Comparison of ENCODE assay signal across 8 cellular contexts in genomic region chr2:26033270-26033768, GRCh38. TPM values are rescaled to one million over a fixed set of nuclear protein-coding genes. Genes with fewer than 3 reads are reported as not detected.
A peak's percentile ranks its signal among the peaks of the same experiment; 100 is the strongest.
DNase-seq lines count a peak whose midpoint lies in the region; ATAC-seq and TF ChIP-seq lines count a peak whose summit lies in the region.

No MANE protein-coding gene starts in this region.

- TF ChIP-seq CTCF in ascending aorta (IDR thresholded peaks at IDR 0.05) = no peak

- H3K27ac ChIP-seq in ascending aorta (peak overlapping the region; percentile 96 to 98), rectal smooth muscle tissue (ENCODE audit: low read depth, low read length) (peak overlapping the region; percentile 97)

- ATAC-seq in GM19467 (IDR thresholded peaks at IDR 0.05; ENCODE audit: unreplicated experiment) = peak; percentile 10

- intact Hi-C loops in ascending aorta (cut with DNase I) = loop anchor here (1.0 to 5.0 kb wide), 6 partner anchors 15 to 1061 kb away; partner anchors contain the start of genes ADGRF3, ASXL2, DNAJC27 and KIF3C

- H3K36me3 ChIP-seq in ascending aorta = no peaks in the 10 kb centered on the region
- no peaks in the 10 kb centered on the region for H3K36me3 ChIP-seq in rectal smooth muscle tissue (ENCODE audit: control insufficient read depth, insufficient read depth, low read length)

- H3K4me1 ChIP-seq in ascending aorta = peaks cover 3 to 22% of the 10 kb centered on the region in 2 donors
- H3K4me1 ChIP-seq in rectal smooth muscle tissue (ENCODE audit: control insufficient read depth, insufficient read depth, low read length) = no peaks in the 10 kb centered on the region

- peak overlapping the region; percentile 80 to 87 for H3K4me3 ChIP-seq in ascending aorta
- peak overlapping the region; percentile 91 for H3K4me3 ChIP-seq in rectal smooth muscle tissue (ENCODE audit: low read length)

- no peaks in the 10 kb centered on the region for H3K9me3 ChIP-seq in ascending aorta

- DNase-seq in DMS 273 treated with DMSO at 0.1 percent for 48 hours (lab: John Stamatoyannopoulos, UW) = peak; percentile 93
- DNase-seq in HT1080 (ENCODE audit: low read depth) = peak; percentile 82
- DNase-seq in NCI-H748 treated with DMSO at 0.1 percent for 48 hours (lab: John Stamatoyannopoulos, UW) = peak; percentile 93
- DNase-seq in ascending aorta (ENCODE audit: low spot score in 2 of 2) = peak in 1 of 2 donors; percentile 87
- peak; percentile 63 for DNase-seq in hepatic stellate cell (ENCODE audit: low spot score)
- no peak for DNase-seq in stimulated activated CD4-positive, alpha-beta T cell treated with anti-CD3 and anti-CD28 coated beads, Interleukin-15, amount 100 ng/mL, for 24 hours

- H3K9ac ChIP-seq in rectal smooth muscle tissue (ENCODE audit: low read length) = peak overlapping the region; percentile 86

- H3K27me3 ChIP-seq in ascending aorta (no peaks in the 10 kb centered on the region), rectal smooth muscle tissue (ENCODE audit: control insufficient read depth, insufficient read depth, low read length) (no peaks in the 10 kb centered on the region)

RNA-seq across cellular contexts. Expression of gene RAB10, which starts 0.6 kb away (rescaled TPM):
- total RNA-seq in HT1080 (2014; rRNA removed; shearing (Covaris generic)) = 100.0 and 126 TPM in 2 replicates
- 98.3 and 120 TPM in 2 replicates for polyA plus RNA-seq in HT1080 (2015; cell fraction: cytosol; rRNA removed)
- 72.2 and 74.1 TPM in 2 replicates for polyA plus RNA-seq in HT1080 (2015; cell fraction: nucleus; rRNA removed)
- 181 TPM for total RNA-seq in ascending aorta

RNA-seq across cellular contexts. Expression of gene KIF3C, which starts 51.0 kb away (rescaled TPM):
- total RNA-seq in HT1080 (2014; rRNA removed; shearing (Covaris generic)) = 10.2 and 17.5 TPM in 2 replicates
- polyA plus RNA-seq in HT1080 (2015; cell fraction: cytosol; rRNA removed) = 11.4 and 12.8 TPM in 2 replicates
- polyA plus RNA-seq in HT1080 (2015; cell fraction: nucleus; rRNA removed) = 6.9 and 7.2 TPM in 2 replicates
- total RNA-seq in ascending aorta = 11.9 TPM
